Comparison of ENCODE assay signal across 4 cellular contexts in genomic region chr17:40367728-40368127, GRCh38. TPM values are rescaled to one million over a fixed set of nuclear protein-coding genes. Genes with fewer than 3 reads are reported as not detected.
"Had no signal": no experiment of that assay in that cellular context is flagged by ENCODE, and none has a peak within 500 bp of the region (broad histone marks: within the 10 kb centered on the region; RNA-seq: fewer than 3 reads in every experiment).

No MANE protein-coding gene starts in this region.

RNA-seq across cellular contexts. Expression of gene GJD3, which starts 3.2 kb away (rescaled TPM):
- total RNA-seq: H4, HT-29, IMR-90 had no signal
- polyA plus RNA-seq: GM23338 had no signal
